Comparison of ENCODE assay signal across 28 cellular contexts in the genomic region with DNA sequence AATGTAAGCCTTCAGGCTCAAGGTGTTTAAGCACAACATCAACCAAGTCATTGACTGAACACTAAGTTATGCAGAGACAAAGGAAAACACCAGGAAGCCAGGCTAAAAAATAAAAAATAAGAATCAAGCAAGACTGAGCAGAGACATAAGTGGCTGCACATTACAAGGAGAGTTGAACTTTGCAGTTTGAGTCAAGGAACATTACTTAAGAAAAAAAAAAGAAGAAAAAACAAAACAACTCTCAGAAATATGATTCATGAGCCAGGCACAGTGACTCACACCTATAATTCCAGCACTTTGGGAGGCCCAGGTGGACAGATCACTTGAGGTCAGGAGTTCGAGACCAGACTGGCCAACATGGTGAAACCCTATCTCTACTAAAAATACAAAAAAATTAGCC.
DNase-seq lines count a peak whose midpoint lies in the region; ATAC-seq, FAIRE-seq and TF ChIP-seq lines count a peak whose summit lies in the region.
"Had no signal": no experiment of that assay in that cellular context is flagged by ENCODE, and none has a peak within 500 bp of the region (broad histone marks: within the 10 kb centered on the region; RNA-seq: fewer than 3 reads in every experiment).

No MANE protein-coding gene starts in this region.

- CTCF ChIA-PET in A549 (lab: Yijun Ruan, JAX) (interaction anchor here (0.7 to 1.3 kb wide), 2 partner anchors 10 to 129 kb away, joined by 3 read pairs; no protein-coding TSS in a partner anchor), IMR-90 (lab: Yijun Ruan, JAX) (no interaction called here)

- TF ChIP-seq CTCF in A549 (IDR thresholded peaks at IDR 0.05) (no peak), IMR-90 (conservative IDR thresholded peaks at IDR 0.05; ENCODE audit: low read depth, low read length) (no peak), astrocyte of the spinal cord (IDR thresholded peaks at IDR 0.05; ENCODE audit: low read depth, low read length) (no peak)

- BruUV-seq in IMR-90 (replicated peaks; lab: Mats Ljungman, UMichigan): no TSS peak

- H2BK5ac ChIP-seq in IMR-90 (ENCODE audit: low read depth, low read length, poor library complexity, severe bottlenecking): no peak overlapping the region

- peaks cover 0 to 4% of the 10 kb centered on the region in 2 donors for H3K36me3 Mint-ChIP-seq in stimulated activated naive B cell treated with anti-CD40 and anti-IgM and Interleukin-4, amounts not matched to agents 10 μg/mL and 1 μg/mL and 100 μg/mL, for 72 hours

- H4K91ac ChIP-seq in IMR-90 (ENCODE audit: insufficient read depth, low read depth, low read length): no peak overlapping the region

- WGBS in A549 (ENCODE audit: missing lambda C conversion rate): 59% methylated on average over 1 of the region's 1 CpG
- WGBS in IMR-90 (ENCODE audit: extremely low coverage in 2 of 2, insufficient read length in 1 of 2), 2 experiments: no CpG with 5 or more reads among the region's 1 CpG
- 91% methylated on average over 1 of the region's 1 CpG for WGBS in right cardiac atrium

- peaks cover 0 to 5% of the 10 kb centered on the region in 2 donors for H3K27me3 Mint-ChIP-seq in stimulated activated naive B cell treated with anti-CD40 and anti-IgM and Interleukin-4, amounts not matched to agents 10 μg/mL and 1 μg/mL and 100 μg/mL, for 72 hours

- FAIRE-seq in A549 (lab: Jason Lieb, UNC): no peak
- FAIRE-seq: A204.1, H1, HepG2, pancreas had no signal

- H3K27me3 ChIP-seq in IMR-90 (ENCODE audit: control insufficient read depth, insufficient read depth, low read length) (peaks cover 35% of the 10 kb centered on the region), right cardiac atrium (ENCODE audit: control insufficient read depth, insufficient read depth) (no peaks in the 10 kb centered on the region)
- H3K27me3 ChIP-seq: ascending aorta, gastrocnemius medialis, pancreas, right lobe of liver, stomach, tibial nerve had no signal

- no peak for TF ChIP-seq EP300 in A549 (IDR thresholded peaks at IDR 0.05)

- H3K9me3 Mint-ChIP-seq in stimulated activated naive B cell treated with anti-CD40 and anti-IgM and Interleukin-4, amounts not matched to agents 10 μg/mL and 1 μg/mL and 100 μg/mL, for 72 hours: peaks cover 12 to 18% of the 10 kb centered on the region in 2 donors
- H3K9me3 Mint-ChIP-seq: natural killer cell treated with Interleukin-12 subunit alpha and Interleukin-12 subunit beta and Interleukin-15 and Interleukin-18, amount 100 ng/mL, for 72 hours had no signal

- no peak overlapping the region for H4K5ac ChIP-seq in IMR-90 (ENCODE audit: low read depth, low read length)

- H3K23ac ChIP-seq in IMR-90 (ENCODE audit: low read depth, low read length): no peak overlapping the region

- no peak for TF ChIP-seq POLR2A in A549 (IDR thresholded peaks at IDR 0.05; ENCODE audit: low read length)
- no peak for TF ChIP-seq POLR2A in IMR-90 (IDR thresholded peaks at IDR 0.05; ENCODE audit: low read depth, low read length)

- H3K4me3 Mint-ChIP-seq in stimulated activated naive B cell treated with anti-CD40 and anti-IgM and Interleukin-4, amounts not matched to agents 10 μg/mL and 1 μg/mL and 100 μg/mL, for 72 hours: no peak overlapping the region
- H3K4me3 Mint-ChIP-seq: activated T-helper 1 cell treated with anti-CD3 and anti-CD28 coated beads, Interleukin-12 subunit alpha, Interleukin-12 subunit beta, Interleukin-2, Interleukin-4 antibody, amounts not matched to agents 30 ng/mL and 10 ng/mL and 1 ng/mL, durations not matched to agents 14 hours and 24 hours and 36 hours; B cell; natural killer cell treated with Interleukin-12 subunit alpha and Interleukin-12 subunit beta and Interleukin-15 and Interleukin-18, amount 100 ng/mL, for 72 hours had no signal

- no peak overlapping the region for H2BK15ac ChIP-seq in IMR-90 (ENCODE audit: low read depth, low read length)

- no peak overlapping the region for H3K18ac ChIP-seq in IMR-90 (ENCODE audit: low read depth, low read length)

- in situ Hi-C loops in IMR-90 (cut with MboI; ENCODE audit: low sequenced_read_pairs) (no loop called here), astrocyte of the spinal cord (cut with HindIII; ENCODE audit: low sequenced_read_pairs) (no loop called here)

- no peak overlapping the region for H2AK5ac ChIP-seq in IMR-90 (ENCODE audit: low read depth, low read length)

- no peak overlapping the region for H2AK9ac ChIP-seq in IMR-90 (replicated peaks; ENCODE audit: low read depth, low read length, poor library complexity)

- H3K27ac ChIP-seq in A549 (no peak overlapping the region), IMR-90 (ENCODE audit: insufficient read depth, low read length) (no peak overlapping the region), right cardiac atrium (ENCODE audit: low read length) (no peak overlapping the region)
- H3K27ac ChIP-seq: gastrocnemius medialis, pancreas, right lobe of liver, stomach, tibial nerve had no signal

- H3K4me1 Mint-ChIP-seq in stimulated activated naive B cell treated with anti-CD40 and anti-IgM and Interleukin-4, amounts not matched to agents 10 μg/mL and 1 μg/mL and 100 μg/mL, for 72 hours: no peaks in the 10 kb centered on the region
- H3K4me1 Mint-ChIP-seq: B cell had no signal

- DNase-seq in A549 (ENCODE audit: low read depth in 1 of 2, low spot score in 1 of 2): no peak
- DNase-seq in IMR-90: peak; percentile 29
- peak; percentile 62 for DNase-seq in astrocyte of the spinal cord (ENCODE audit: low read depth, low spot score)
- DNase-seq in iris pigment epithelial cell (ENCODE audit: low read depth): peak; percentile 56
- DNase-seq in stimulated activated naive B cell treated with anti-CD40 and anti-IgM and Interleukin-4, amounts not matched to agents 10 μg/mL and 1 μg/mL and 100 μg/mL, for 72 hours: no peak
- no peak for DNase-seq in right cardiac atrium
- no peak for DNase-seq in HT-29 (ENCODE audit: low spot score)
- DNase-seq: activated naive CD4-positive, alpha-beta T cell treated with anti-CD3 and anti-CD28 coated beads, Interleukin-2, amount 50 U/mL, for 16 hours; DMS53; erythroblast; gastrocnemius medialis; hippocampal formation; left ventricle myocardium superior; NCI-H1105 treated with DMSO at 0.1 percent for 48 hours; Right ventricle myocardium superior; stomach; T-helper 9 cell had no signal

- TF ChIP-seq RAD21 in A549 (conservative IDR thresholded peaks at IDR 0.05 in 1 of 2, IDR thresholded peaks at IDR 0.05 in 1 of 2) (no peak), IMR-90 (IDR thresholded peaks at IDR 0.05; ENCODE audit: low read length) (no peak)

- H3K4me2 ChIP-seq in A549 (no peak overlapping the region), IMR-90 (ENCODE audit: low read depth, low read length) (no peak overlapping the region)

- ATAC-seq in A549: no peak
- ATAC-seq in IMR-90 (ENCODE audit: low read depth): no peak
- no peak for ATAC-seq in stimulated activated naive B cell treated with anti-CD40 and anti-IgM and Interleukin-4, amounts not matched to agents 10 μg/mL and 1 μg/mL and 100 μg/mL, for 72 hours (replicated peaks)
- no peak for ATAC-seq in GM18511 (IDR thresholded peaks at IDR 0.05; ENCODE audit: unreplicated experiment)
- ATAC-seq in right cardiac atrium: no peak
- ATAC-seq: gastrocnemius medialis; HepG2; left ventricle myocardium superior; natural killer cell treated with Interleukin-12 subunit alpha and Interleukin-12 subunit beta and Interleukin-15 and Interleukin-18, amount 100 ng/mL, for 72 hours; pancreas; right lobe of liver had no signal

- H2AFZ ChIP-seq in IMR-90 (replicated peaks; ENCODE audit: low read length, poor library complexity): no peak overlapping the region

- H4K8ac ChIP-seq in IMR-90 (ENCODE audit: low read depth in 2 of 2, low read length in 2 of 2): no peak overlapping the region

- H3K36me3 ChIP-seq in IMR-90 (ENCODE audit: control insufficient read depth, insufficient read depth, low read length): no peaks in the 10 kb centered on the region
- H3K36me3 ChIP-seq: ascending aorta, gastrocnemius medialis, pancreas, right lobe of liver, stomach, tibial nerve had no signal

- intact Hi-C loops in IMR-90 (cut with micrococcal nuclease): no loop called here
- intact Hi-C loops in right cardiac atrium (cut with DNase I): no loop called here

- H2BK20ac ChIP-seq in IMR-90 (ENCODE audit: low read depth, low read length): no peak overlapping the region

- no peak overlapping the region for H3K4ac ChIP-seq in IMR-90 (ENCODE audit: low read depth, low read length)

- dilution Hi-C loops in IMR-90 (cut with HindIII; ENCODE audit: low sequenced_read_pairs, unreplicated experiment): no loop called here

- H3K9me1 ChIP-seq in IMR-90 (ENCODE audit: insufficient read depth, low read length): 0 out of 2 replicates have a peak, but pooled peaks cover 2% of the 10 kb centered on the region

- H3K79me1 ChIP-seq in IMR-90 (ENCODE audit: low read depth in 1 of 2, low read length in 2 of 2): no peaks in the 10 kb centered on the region

- H2BK120ac ChIP-seq in IMR-90 (ENCODE audit: low read depth, low read length): no peak overlapping the region

- H3K56ac ChIP-seq in IMR-90 (ENCODE audit: extremely low read depth, insufficient read depth, low read length): no peak overlapping the region

- H3K4me1 ChIP-seq in A549: peaks cover 7% of the 10 kb centered on the region; the same call in 1 of the 3 replicates
- H3K4me1 ChIP-seq in IMR-90 (ENCODE audit: control insufficient read depth, insufficient read depth, low read length): no peaks in the 10 kb centered on the region; the same call in 1 of the 2 replicates
- no peaks in the 10 kb centered on the region for H3K4me1 ChIP-seq in right cardiac atrium (ENCODE audit: control insufficient read depth, insufficient read depth, low read length)
- H3K4me1 ChIP-seq: ascending aorta, gastrocnemius medialis, pancreas, right lobe of liver, stomach, tibial nerve had no signal

- no peak overlapping the region for H3K4me3 ChIP-seq in A549
- no peak overlapping the region for H3K4me3 ChIP-seq in IMR-90 (ENCODE audit: insufficient read depth, low read depth, low read length)
- H3K4me3 ChIP-seq in astrocyte of the spinal cord (ENCODE audit: low read depth, low read length): no peak overlapping the region
- H3K4me3 ChIP-seq in right cardiac atrium (ENCODE audit: low read length): no peak overlapping the region
- H3K4me3 ChIP-seq: ascending aorta, gastrocnemius medialis, pancreas, right lobe of liver, stomach, tibial nerve had no signal

- H3K27ac Mint-ChIP-seq in stimulated activated naive B cell treated with anti-CD40 and anti-IgM and Interleukin-4, amounts not matched to agents 10 μg/mL and 1 μg/mL and 100 μg/mL, for 72 hours: no peak overlapping the region
- H3K27ac Mint-ChIP-seq: activated T-helper 1 cell treated with anti-CD3 and anti-CD28 coated beads, Interleukin-12 subunit alpha, Interleukin-12 subunit beta, Interleukin-2, Interleukin-4 antibody, amounts not matched to agents 30 ng/mL and 10 ng/mL and 1 ng/mL, durations not matched to agents 14 hours and 24 hours and 36 hours; B cell; natural killer cell treated with Interleukin-12 subunit alpha and Interleukin-12 subunit beta and Interleukin-15 and Interleukin-18, amount 100 ng/mL, for 72 hours had no signal

- POLR2A ChIA-PET in A549 (lab: Yijun Ruan, JAX): no interaction called here
- POLR2A ChIA-PET in IMR-90 (lab: Charles Lee; ENCODE audit: unreplicated experiment): no interaction called here

- H3K9ac ChIP-seq in IMR-90 (ENCODE audit: low read depth, low read length): no peak overlapping the region

- H3K14ac ChIP-seq in IMR-90 (replicated peaks; ENCODE audit: low read depth, low read length): no peak overlapping the region

- H3K9me3 ChIP-seq in A549 (no peaks in the 10 kb centered on the region), IMR-90 (ENCODE audit: control insufficient read depth, insufficient read depth, low read length) (peaks cover 10% of the 10 kb centered on the region), right cardiac atrium (ENCODE audit: control insufficient read depth, low read length) (no peaks in the 10 kb centered on the region)
- H3K9me3 ChIP-seq: ascending aorta, gastrocnemius medialis, pancreas, right lobe of liver had no signal

- no peaks in the 10 kb centered on the region for H4K20me1 ChIP-seq in IMR-90 (ENCODE audit: insufficient read depth, low read length)

Comparison
In these comparisons a context has a peak if more than half of its experiments do, and no peak if none do; other contexts are left out.
1. DNase-seq: peak in IMR-90 (single experiment), astrocyte of the spinal cord (single experiment) and iris pigment epithelial cell (single experiment); none in A549 (0 of 2), stimulated activated naive B cell treated with anti-CD40 and anti-IgM and Interleukin-4, amounts not matched to agents 10 μg/mL and 1 μg/mL and 100 μg/mL, for 72 hours (single experiment), right cardiac atrium (0 of 3) and HT-29 (single experiment).